ENCODE assay signal across 8 cellular contexts in genomic region chr12:124548854-124549378, GRCh38. TPM values are rescaled to one million over a fixed set of nuclear protein-coding genes. Genes with fewer than 3 reads are reported as not detected.
DNase-seq lines count a peak whose midpoint lies in the region; ATAC-seq, FAIRE-seq and TF ChIP-seq lines count a peak whose summit lies in the region.

No MANE protein-coding gene starts in this region.

- no peak overlapping the region for H2AFZ ChIP-seq in parathyroid adenoma

- no TSS peak for BruUV-seq in Panc1 (replicated peaks; lab: Mats Ljungman, UMichigan)

- ATAC-seq in Panc1 (peak; percentile 19), GM19023 (IDR thresholded peaks at IDR 0.05; ENCODE audit: unreplicated experiment) (no peak)

- peak overlapping the region; percentile 35 for H3K4me2 ChIP-seq in parathyroid adenoma (ENCODE audit: low read length)

- CTCF ChIA-PET in Panc1 (lab: Charles Lee): no interaction called here

- FAIRE-seq in HTR-8/SVneo (lab: Jason Lieb, UNC): no peak

- POLR2A ChIA-PET in Panc1 (lab: Charles Lee): no interaction called here

- DNase-seq in AG20443 (ENCODE audit: low spot score) (peak; percentile 77), Panc1 (ENCODE audit: low read depth, low spot score) (no peak), esophagus muscularis mucosa (ENCODE audit: extremely low spot score) (no peak), HTR-8/SVneo (ENCODE audit: insufficient read length, low spot score) (no peak), posterior vena cava (ENCODE audit: low spot score) (no peak), NCI-H187 (lab: John Stamatoyannopoulos, UW) (no peak)

- no peak for TF ChIP-seq POLR2A in esophagus muscularis mucosa (IDR thresholded peaks at IDR 0.05; ENCODE audit: low read depth)

- H3K9ac ChIP-seq in parathyroid adenoma: no peak overlapping the region

- TF ChIP-seq CTCF in Panc1 (IDR thresholded peaks at IDR 0.05) (no peak), esophagus muscularis mucosa (IDR thresholded peaks at IDR 0.05) (no peak), parathyroid adenoma (IDR thresholded peaks at IDR 0.05) (no peak)

- no peak overlapping the region for H3K4me3 ChIP-seq in Panc1 (ENCODE audit: low read depth in 2 of 2, low read length in 2 of 2)
- peak overlapping the region in 1 of 4 donors; percentile 15 for H3K4me3 ChIP-seq in esophagus muscularis mucosa
- H3K4me3 ChIP-seq in parathyroid adenoma (ENCODE audit: low read depth, low read length): no peak overlapping the region

- in situ Hi-C loops in Panc1 (cut with HindIII; ENCODE audit: low pct_unique_long_range_greater_than_20kb, low sequenced_read_pairs): no loop called here

- H3K27me3 ChIP-seq in Panc1 (ENCODE audit: control insufficient read depth, insufficient read depth, low read length) (no peaks in the 10 kb centered on the region), esophagus muscularis mucosa (no peaks in the 10 kb centered on the region), parathyroid adenoma (ENCODE audit: control insufficient read depth, insufficient read depth, low read length) (no peaks in the 10 kb centered on the region)

- intact Hi-C loops in Panc1 (cut with micrococcal nuclease; ENCODE audit: unreplicated experiment): no loop called here
- intact Hi-C loops in esophagus muscularis mucosa (cut with DNase I): no loop called here
- intact Hi-C loops in posterior vena cava (cut with DNase I): no loop called here

- no peak for TF ChIP-seq EP300 in esophagus muscularis mucosa (IDR thresholded peaks at IDR 0.05)

- H3K9me3 ChIP-seq in Panc1 (ENCODE audit: control insufficient read depth, insufficient read depth, low read depth, low read length) (no peaks in the 10 kb centered on the region), esophagus muscularis mucosa (no peaks in the 10 kb centered on the region), parathyroid adenoma (ENCODE audit: control insufficient read depth, low read length) (no peaks in the 10 kb centered on the region)

- peaks cover 84% of the 10 kb centered on the region for H3K79me2 ChIP-seq in parathyroid adenoma

- H3K27ac ChIP-seq in Panc1 (ENCODE audit: low read length): peak overlapping the region; percentile 98
- peak overlapping the region; percentile 71 to 81 (median 78) for H3K27ac ChIP-seq in esophagus muscularis mucosa (replicated peaks in 1 of 4)
- H3K27ac ChIP-seq in parathyroid adenoma: no peak overlapping the region

- WGBS in esophagus muscularis mucosa: 31% methylated on average over 15 of the region's 24 CpGs

- H3K4me1 ChIP-seq in Panc1 (ENCODE audit: control insufficient read depth, insufficient read depth, low read length) (peaks cover 100% of the 10 kb centered on the region), esophagus muscularis mucosa (peaks cover 61 to 91% (median 87%) of the 10 kb centered on the region in 4 donors), parathyroid adenoma (peaks cover 23% of the 10 kb centered on the region)

- H3K36me3 ChIP-seq in Panc1 (ENCODE audit: control insufficient read depth, insufficient read depth, low read length) (no peaks in the 10 kb centered on the region), esophagus muscularis mucosa (no peaks in the 10 kb centered on the region), parathyroid adenoma (ENCODE audit: control insufficient read depth, insufficient read depth, low read length) (no peaks in the 10 kb centered on the region)

RNA-seq across cellular contexts. Expression of gene NCOR2, which starts 18.5 kb away (rescaled TPM):
- total RNA-seq in Panc1 (2021; ENCODE audit: unreplicated experiment): 461 TPM
- polyA plus RNA-seq in Panc1 (2012; ENCODE audit: insufficient read length): 441 TPM
- 100 to 1,000 TPM; 107 to 188 (median 131) TPM for total RNA-seq in esophagus muscularis mucosa
- 100 to 1,000 TPM; 210 to 279 TPM for total RNA-seq in posterior vena cava
